In the genomic region with DNA sequence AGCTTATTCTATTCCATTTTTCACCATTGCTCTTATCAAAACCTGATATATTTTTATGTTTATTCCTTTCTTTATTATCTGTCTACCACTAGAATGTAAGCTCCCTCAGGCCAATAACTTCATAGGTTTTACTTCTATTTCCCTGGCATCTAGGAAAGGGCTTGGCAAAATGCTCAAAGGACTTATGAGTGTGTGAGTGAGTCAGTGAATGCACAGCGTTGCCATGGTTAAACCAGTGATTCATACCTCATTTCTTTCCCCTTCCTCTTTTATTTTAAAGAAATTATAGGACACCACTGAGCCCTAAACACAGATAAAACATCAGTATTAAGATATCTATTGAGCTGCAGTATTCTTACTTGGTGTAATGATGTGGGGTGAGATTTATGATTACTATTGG, we compare ENCODE assay signal across 21 cellular contexts.
DNase-seq lines count a peak whose midpoint lies in the region; ATAC-seq and TF ChIP-seq lines count a peak whose summit lies in the region.
"Had no signal": no experiment of that assay in that cellular context is flagged by ENCODE, and none has a peak within 500 bp of the region (broad histone marks: within the 10 kb centered on the region; RNA-seq: fewer than 3 reads in every experiment).

No MANE protein-coding gene starts in this region.

- no peaks in the 10 kb centered on the region for H3K79me2 ChIP-seq in SK-N-SH (ENCODE audit: insufficient read depth)
- H3K79me2 ChIP-seq: parathyroid adenoma had no signal

- H3K4me1 ChIP-seq in SK-N-SH (ENCODE audit: control insufficient read depth in 1 of 2, insufficient read depth in 2 of 2, low read depth in 1 of 2, low read length in 1 of 2) (no peaks in the 10 kb centered on the region), adipocyte (ENCODE audit: control insufficient read depth, insufficient read depth, low read length) (no peaks in the 10 kb centered on the region)
- H3K4me1 ChIP-seq: A549, BLaER1, parathyroid adenoma, right lobe of liver, suprapubic skin, uterus had no signal

- H3K9ac ChIP-seq in SK-N-SH (no peak overlapping the region), adipocyte (ENCODE audit: low read length) (no peak overlapping the region)
- H3K9ac ChIP-seq: BLaER1, parathyroid adenoma had no signal

- POLR2A ChIA-PET in SK-N-SH (lab: Yijun Ruan, JAX) = no interaction called here

- H3F3A ChIP-seq in SK-N-SH (replicated peaks; ENCODE audit: insufficient read depth) = no peaks in the 10 kb centered on the region

- no peaks in the 10 kb centered on the region for H3K9me3 ChIP-seq in SK-N-SH
- no peaks in the 10 kb centered on the region for H3K9me3 ChIP-seq in adipocyte (ENCODE audit: control insufficient read depth, low read length)
- H3K9me3 ChIP-seq: A549, BLaER1, right lobe of liver, suprapubic skin, uterus had no signal

- ATAC-seq in SK-N-SH treated with all-trans-retinoic acid at 6 μM for 48 hours = no peak
- ATAC-seq in HG02763 (IDR thresholded peaks at IDR 0.05; ENCODE audit: unreplicated experiment) = no peak
- ATAC-seq: activated CD4-positive, alpha-beta T cell treated with anti-CD3 and anti-CD28 coated beads for 36 hours; natural killer cell treated with Interleukin-12 subunit alpha and Interleukin-12 subunit beta and Interleukin-15 and Interleukin-18, amount 100 ng/mL, for 72 hours; right lobe of liver had no signal

- 52% methylated on average over 1 of the region's 1 CpG for WGBS in SK-N-SH (ENCODE audit: low lambda C conversion rate)

- H3K4me3 ChIP-seq in SK-N-SH (ENCODE audit: low read depth in 2 of 2, low read length in 1 of 2) (no peak overlapping the region), adipocyte (ENCODE audit: low read length) (no peak overlapping the region)
- H3K4me3 ChIP-seq: A549, BLaER1, right lobe of liver, suprapubic skin, uterus had no signal

- no peak for TF ChIP-seq EP300 in SK-N-SH (IDR thresholded peaks at IDR 0.05; ENCODE audit: borderline replicate concordance in 1 of 2, low read depth in 1 of 2, low read length in 1 of 2)

- CTCF ChIA-PET in SK-N-SH (lab: Yijun Ruan, JAX) = interaction anchor here (0.8 kb wide), 1 partner anchor 18 kb away, joined by 3 read pairs; no protein-coding TSS in a partner anchor

- H3K4me2 ChIP-seq in SK-N-SH = no peak overlapping the region
- H3K4me2 ChIP-seq: A549, BLaER1 had no signal

- no peak for DNase-seq in SK-N-SH
- DNase-seq in adipocyte (ENCODE audit: low read depth) = peak; percentile 15
- peak; percentile 38 for DNase-seq in fibroblast of peridontal ligament (ENCODE audit: extremely low read depth)
- peak; percentile 7 for DNase-seq in stromal cell of bone marrow (ENCODE audit: low read depth)
- no peak for DNase-seq in SW 1271 (lab: John Stamatoyannopoulos, UW)
- DNase-seq in 8988T = no peak
- DNase-seq: activated CD4-positive, alpha-beta T cell treated with anti-CD3 and anti-CD28 coated beads for 36 hours; dermis blood vessel endothelial cell; midbrain; NCI-H1092; NCI-H2029; right lobe of liver; RPMI8226; uterus had no signal

- no peaks in the 10 kb centered on the region for H3K27me3 ChIP-seq in SK-N-SH (ENCODE audit: insufficient read depth)
- H3K27me3 ChIP-seq in adipocyte (replicated peaks; ENCODE audit: control insufficient read depth, insufficient read depth, low read length) = no peaks in the 10 kb centered on the region
- H3K27me3 ChIP-seq: BLaER1, right lobe of liver, suprapubic skin had no signal

- no peak overlapping the region for H2AFZ ChIP-seq in SK-N-SH (ENCODE audit: low read depth)
- H2AFZ ChIP-seq: parathyroid adenoma had no signal

- no peaks in the 10 kb centered on the region for H4K20me1 ChIP-seq in SK-N-SH (ENCODE audit: insufficient read depth)
- H4K20me1 ChIP-seq: BLaER1 had no signal

- no peaks in the 10 kb centered on the region; the same call in 1 of the 2 replicates for H3K9me2 ChIP-seq in SK-N-SH

- TF ChIP-seq RAD21 in SK-N-SH (IDR thresholded peaks at IDR 0.05; ENCODE audit: low read length) = no peak

- no peak for TF ChIP-seq CTCF in SK-N-SH (IDR thresholded peaks at IDR 0.05)

- H3K27ac ChIP-seq in SK-N-SH (ENCODE audit: low read depth in 2 of 2, low read length in 1 of 2) = no peak overlapping the region
- H3K27ac ChIP-seq: A549, BLaER1, parathyroid adenoma, right lobe of liver, suprapubic skin, uterus had no signal

- H3K36me3 ChIP-seq in SK-N-SH (replicated peaks in 1 of 2; ENCODE audit: control insufficient read depth in 1 of 2, insufficient read depth in 2 of 2, low read length in 1 of 2) = no peaks in the 10 kb centered on the region
- H3K36me3 ChIP-seq in adipocyte (ENCODE audit: control insufficient read depth, insufficient read depth, low read length, severe bottlenecking) = no peaks in the 10 kb centered on the region
- H3K36me3 ChIP-seq: BLaER1, right lobe of liver, suprapubic skin, uterus had no signal

TF ChIP-seq in SK-N-SH, 30 proteins besides CTCF, POLR2A, EP300 and RAD21:
- no peak for TF ChIP-seq SMC3 (IDR thresholded peaks at IDR 0.05; ENCODE audit: low read depth, low read length)
- peak; percentile 26; the same call in 1 of the 2 replicates for TF ChIP-seq FOSL2 (IDR thresholded peaks at IDR 0.05; ENCODE audit: borderline replicate concordance, low read depth)

TF ChIP-seq in SK-N-SH treated with all-trans-retinoic acid at 6 μM for 48 hours, 23 proteins besides CTCF, POLR2A, EP300 and RAD21:
- TF ChIP-seq SNAI2 (CRISPR knock-in tag; IDR thresholded peaks at IDR 0.05) (no peak), ESRRG (CRISPR knock-in tag; IDR thresholded peaks at IDR 0.05) (no peak), PPARA (CRISPR knock-in tag; IDR thresholded peaks at IDR 0.05; ENCODE audit: borderline replicate concordance) (no peak), TOX (CRISPR knock-in tag; IDR thresholded peaks at IDR 0.05; ENCODE audit: borderline replicate concordance) (no peak), ZFP3 (CRISPR knock-in tag; IDR thresholded peaks at IDR 0.05) (no peak), ZNF70 (CRISPR knock-in tag; IDR thresholded peaks at IDR 0.05) (no peak), ZFP30 (CRISPR knock-in tag; IDR thresholded peaks at IDR 0.05) (no peak), OSR1 (CRISPR knock-in tag; IDR thresholded peaks at IDR 0.05) (no peak)
- TF ChIP-seq, protein P1, sequence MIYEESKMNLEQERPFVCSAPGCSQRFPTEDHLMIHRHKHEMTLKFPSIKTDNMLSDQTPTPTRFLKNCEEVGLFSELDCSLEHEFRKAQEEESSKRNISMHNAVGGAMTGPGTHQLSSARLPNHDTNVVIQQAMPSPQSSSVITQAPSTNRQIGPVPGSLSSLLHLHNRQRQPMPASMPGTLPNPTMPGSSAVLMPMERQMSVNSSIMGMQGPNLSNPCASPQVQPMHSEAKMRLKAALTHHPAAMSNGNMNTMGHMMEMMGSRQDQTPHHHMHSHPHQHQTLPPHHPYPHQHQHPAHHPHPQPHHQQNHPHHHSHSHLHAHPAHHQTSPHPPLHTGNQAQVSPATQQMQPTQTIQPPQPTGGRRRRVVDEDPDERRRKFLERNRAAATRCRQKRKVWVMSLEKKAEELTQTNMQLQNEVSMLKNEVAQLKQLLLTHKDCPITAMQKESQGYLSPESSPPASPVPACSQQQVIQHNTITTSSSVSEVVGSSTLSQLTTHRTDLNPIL (CRISPR knock-in tag; IDR thresholded peaks at IDR 0.05; ENCODE audit: low read depth) = no peak
- TF ChIP-seq, protein P2, sequence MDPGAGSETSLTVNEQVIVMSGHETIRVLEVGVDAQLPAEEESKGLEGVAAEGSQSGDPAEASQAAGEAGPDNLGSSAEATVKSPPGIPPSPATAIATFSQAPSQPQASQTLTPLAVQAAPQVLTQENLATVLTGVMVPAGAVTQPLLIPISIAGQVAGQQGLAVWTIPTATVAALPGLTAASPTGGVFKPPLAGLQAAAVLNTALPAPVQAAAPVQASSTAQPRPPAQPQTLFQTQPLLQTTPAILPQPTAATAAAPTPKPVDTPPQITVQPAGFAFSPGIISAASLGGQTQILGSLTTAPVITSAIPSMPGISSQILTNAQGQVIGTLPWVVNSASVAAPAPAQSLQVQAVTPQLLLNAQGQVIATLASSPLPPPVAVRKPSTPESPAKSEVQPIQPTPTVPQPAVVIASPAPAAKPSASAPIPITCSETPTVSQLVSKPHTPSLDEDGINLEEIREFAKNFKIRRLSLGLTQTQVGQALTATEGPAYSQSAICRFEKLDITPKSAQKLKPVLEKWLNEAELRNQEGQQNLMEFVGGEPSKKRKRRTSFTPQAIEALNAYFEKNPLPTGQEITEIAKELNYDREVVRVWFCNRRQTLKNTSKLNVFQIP (CRISPR knock-in tag; IDR thresholded peaks at IDR 0.05; ENCODE audit: borderline replicate concordance, low read depth) = no peak
- TF ChIP-seq, protein P3, sequence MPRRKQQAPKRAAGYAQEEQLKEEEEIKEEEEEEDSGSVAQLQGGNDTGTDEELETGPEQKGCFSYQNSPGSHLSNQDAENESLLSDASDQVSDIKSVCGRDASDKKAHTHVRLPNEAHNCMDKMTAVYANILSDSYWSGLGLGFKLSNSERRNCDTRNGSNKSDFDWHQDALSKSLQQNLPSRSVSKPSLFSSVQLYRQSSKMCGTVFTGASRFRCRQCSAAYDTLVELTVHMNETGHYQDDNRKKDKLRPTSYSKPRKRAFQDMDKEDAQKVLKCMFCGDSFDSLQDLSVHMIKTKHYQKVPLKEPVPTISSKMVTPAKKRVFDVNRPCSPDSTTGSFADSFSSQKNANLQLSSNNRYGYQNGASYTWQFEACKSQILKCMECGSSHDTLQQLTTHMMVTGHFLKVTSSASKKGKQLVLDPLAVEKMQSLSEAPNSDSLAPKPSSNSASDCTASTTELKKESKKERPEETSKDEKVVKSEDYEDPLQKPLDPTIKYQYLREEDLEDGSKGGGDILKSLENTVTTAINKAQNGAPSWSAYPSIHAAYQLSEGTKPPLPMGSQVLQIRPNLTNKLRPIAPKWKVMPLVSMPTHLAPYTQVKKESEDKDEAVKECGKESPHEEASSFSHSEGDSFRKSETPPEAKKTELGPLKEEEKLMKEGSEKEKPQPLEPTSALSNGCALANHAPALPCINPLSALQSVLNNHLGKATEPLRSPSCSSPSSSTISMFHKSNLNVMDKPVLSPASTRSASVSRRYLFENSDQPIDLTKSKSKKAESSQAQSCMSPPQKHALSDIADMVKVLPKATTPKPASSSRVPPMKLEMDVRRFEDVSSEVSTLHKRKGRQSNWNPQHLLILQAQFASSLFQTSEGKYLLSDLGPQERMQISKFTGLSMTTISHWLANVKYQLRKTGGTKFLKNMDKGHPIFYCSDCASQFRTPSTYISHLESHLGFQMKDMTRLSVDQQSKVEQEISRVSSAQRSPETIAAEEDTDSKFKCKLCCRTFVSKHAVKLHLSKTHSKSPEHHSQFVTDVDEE (CRISPR knock-in tag; IDR thresholded peaks at IDR 0.05) = no peak

Comparison
In these comparisons a context has a peak if more than half of its experiments do, and no peak if none do; other contexts are left out.
1. DNase-seq: peak in adipocyte (single experiment), fibroblast of peridontal ligament (single experiment) and stromal cell of bone marrow (single experiment); none in SK-N-SH (single experiment), SW 1271 (0 of 2) and 8988T (single experiment).